In the genomic region with DNA sequence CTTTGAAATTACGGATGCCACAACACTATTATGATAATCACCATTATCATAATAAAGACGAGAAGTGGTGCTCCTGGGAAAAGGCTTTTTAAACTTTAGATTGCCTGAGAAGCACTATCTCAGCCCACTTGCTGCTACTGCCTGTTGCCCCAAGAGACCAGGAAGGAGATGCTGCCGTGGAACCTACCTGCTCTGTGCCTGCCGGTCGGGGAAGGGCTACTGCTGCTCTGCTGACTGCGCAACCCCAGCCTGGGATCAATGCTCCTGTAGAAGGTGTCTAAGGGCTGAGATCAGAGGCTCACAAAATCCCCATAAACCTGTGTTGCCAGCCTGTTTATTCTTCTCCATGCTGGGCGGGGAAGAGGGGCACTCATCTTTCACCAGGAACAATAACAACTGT, we compare ENCODE assay signal across 20 cellular contexts.
"Had no signal": no experiment of that assay in that cellular context is flagged by ENCODE, and none has a peak within 500 bp of the region (broad histone marks: within the 10 kb centered on the region; RNA-seq: fewer than 3 reads in every experiment).

No MANE protein-coding gene starts in this region.

- FAIRE-seq: endometrium had no signal

- H3K9me3 ChIP-seq: gastrocnemius medialis, sigmoid colon, thoracic aorta, transverse colon had no signal

- H3K4me3 Mint-ChIP-seq: natural killer cell, neural crest cell had no signal

- H3K4me1 ChIP-seq: esophagus muscularis mucosa, gastrocnemius medialis, right atrium auricular region, sigmoid colon, stomach, transverse colon had no signal

- H3K36me3 Mint-ChIP-seq: natural killer cell had no signal

- H3K27ac ChIP-seq: coronary artery, epithelial cell of prostate, esophagus muscularis mucosa, gastrocnemius medialis, right atrium auricular region, sigmoid colon, skin epidermis, stomach, thoracic aorta, transverse colon had no signal

- H3K27ac Mint-ChIP-seq: natural killer cell had no signal

- H3K36me3 ChIP-seq: esophagus muscularis mucosa, gastrocnemius medialis, right atrium auricular region, sigmoid colon, stomach, thoracic aorta, transverse colon had no signal

- H3K4me3 ChIP-seq: coronary artery, esophagus muscularis mucosa, gastrocnemius medialis, right atrium auricular region, sigmoid colon, skin epidermis, stomach, thoracic aorta, transverse colon had no signal

- DNase-seq: effector CD4-positive, alpha-beta T cell; gastrocnemius medialis; glutamatergic neuron; natural killer cell; posterior cingulate gyrus; sigmoid colon; stimulated activated CD4-positive, alpha-beta T cell treated with anti-CD3 and anti-CD28 coated beads, Interleukin-2, amount 100 ng/mL, for 24 hours; stimulated activated CD4-positive, alpha-beta T cell treated with anti-CD3 and anti-CD28 coated beads, Interleukin-4, amount 100 ng/mL, for 4 hours; stimulated activated naive CD4-positive, alpha-beta T cell; stomach; substantia nigra; transverse colon had no signal

- H3K4me1 Mint-ChIP-seq: natural killer cell, neural crest cell had no signal

- H3K27me3 ChIP-seq: esophagus muscularis mucosa, gastrocnemius medialis, right atrium auricular region, sigmoid colon, stomach, transverse colon had no signal
